In genomic region chr7:85749715-85750453, GRCh38 we compare ENCODE assay signal across 12 cellular contexts.
DNase-seq lines count a peak whose midpoint lies in the region; ATAC-seq and TF ChIP-seq lines count a peak whose summit lies in the region.
"Had no signal": no experiment of that assay in that cellular context is flagged by ENCODE, and none has a peak within 500 bp of the region (broad histone marks: within the 10 kb centered on the region; RNA-seq: fewer than 3 reads in every experiment).

No MANE protein-coding gene starts in this region.

- H3K4me3 ChIP-seq in RWPE2 (ENCODE audit: severe bottlenecking) (no peak overlapping the region), heart left ventricle (no peak overlapping the region)
- H3K4me3 ChIP-seq: thoracic aorta had no signal

- H3K4me3 Mint-ChIP-seq in stimulated activated naive B cell treated with anti-CD40 and anti-IgM and Interleukin-4, amounts not matched to agents 10 μg/mL and 1 μg/mL and 100 μg/mL, for 72 hours, result no peak overlapping the region
- H3K4me3 Mint-ChIP-seq: central memory CD8-positive, alpha-beta T cell; natural killer cell had no signal

- H3K36me3 ChIP-seq in RWPE2 (ENCODE audit: low read depth) (no peaks in the 10 kb centered on the region), heart left ventricle (no peaks in the 10 kb centered on the region)
- H3K36me3 ChIP-seq: thoracic aorta had no signal

- intact Hi-C loops in heart left ventricle (cut with DNase I), result loop anchor here in 1 of 10 donors (10.0 kb wide), 1 partner anchor 715 kb away; no protein-coding TSS in a partner anchor

- H3K4me1 ChIP-seq in RWPE2 (ENCODE audit: insufficient read depth, poor library complexity, severe bottlenecking) (no peaks in the 10 kb centered on the region), heart left ventricle (no peaks in the 10 kb centered on the region)

- DNase-seq in RWPE2 (ENCODE audit: low spot score), result no peak
- no peak for DNase-seq in stimulated activated naive B cell treated with anti-CD40 and anti-IgM and Interleukin-4, amounts not matched to agents 10 μg/mL and 1 μg/mL and 100 μg/mL, for 72 hours
- DNase-seq in NAMALWA (ENCODE audit: low spot score), result no peak
- no peak for DNase-seq in heart left ventricle
- no peak for DNase-seq in amygdala (lab: John Stamatoyannopoulos, UW)
- DNase-seq: activated T-cell treated with anti-CD3 and anti-CD28 coated beads, Interleukin-2, amount 50 U/mL, for 1 hour; natural killer cell; NCI-H1417 treated with DMSO at 0.1 percent for 48 hours had no signal

- H3K36me3 Mint-ChIP-seq in stimulated activated naive B cell treated with anti-CD40 and anti-IgM and Interleukin-4, amounts not matched to agents 10 μg/mL and 1 μg/mL and 100 μg/mL, for 72 hours, result no peaks in the 10 kb centered on the region

- no peak overlapping the region for H3K27ac ChIP-seq in RWPE2 (ENCODE audit: poor library complexity, severe bottlenecking)
- no peak overlapping the region for H3K27ac ChIP-seq in heart left ventricle
- H3K27ac ChIP-seq: thoracic aorta had no signal

- TF ChIP-seq CTCF in RWPE2 (IDR thresholded peaks at IDR 0.05; ENCODE audit: poor library complexity, severe bottlenecking) (no peak), heart left ventricle (IDR thresholded peaks at IDR 0.05) (no peak)

- no peak overlapping the region for H3K27ac Mint-ChIP-seq in stimulated activated naive B cell treated with anti-CD40 and anti-IgM and Interleukin-4, amounts not matched to agents 10 μg/mL and 1 μg/mL and 100 μg/mL, for 72 hours
- H3K27ac Mint-ChIP-seq: natural killer cell had no signal

- no peak for TF ChIP-seq POLR2A in heart left ventricle (IDR thresholded peaks at IDR 0.05)

- ATAC-seq in GM19463 (IDR thresholded peaks at IDR 0.05; ENCODE audit: unreplicated experiment), result peak; percentile 26
- peak; percentile 29 for ATAC-seq in HG02973 (IDR thresholded peaks at IDR 0.05; ENCODE audit: unreplicated experiment)
- ATAC-seq in RWPE2 (ENCODE audit: low read depth), result peak; percentile 46
- peak; percentile 33 to 39 for ATAC-seq in stimulated activated naive B cell treated with anti-CD40 and anti-IgM and Interleukin-4, amounts not matched to agents 10 μg/mL and 1 μg/mL and 100 μg/mL, for 72 hours (replicated peaks)
- no peak for ATAC-seq in heart left ventricle

- H3K27me3 ChIP-seq in RWPE2 (ENCODE audit: insufficient read depth, poor library complexity, severe bottlenecking) (no peaks in the 10 kb centered on the region), heart left ventricle (no peaks in the 10 kb centered on the region)

- H3K9me3 ChIP-seq in RWPE2 (ENCODE audit: severe bottlenecking), result peaks cover 2% of the 10 kb centered on the region
- peaks cover 0 to 26% (median 7%) of the 10 kb centered on the region in 12 donors for H3K9me3 ChIP-seq in heart left ventricle
- H3K9me3 ChIP-seq: thoracic aorta had no signal

- no peaks in the 10 kb centered on the region for H3K4me1 Mint-ChIP-seq in stimulated activated naive B cell treated with anti-CD40 and anti-IgM and Interleukin-4, amounts not matched to agents 10 μg/mL and 1 μg/mL and 100 μg/mL, for 72 hours
- H3K4me1 Mint-ChIP-seq: central memory CD8-positive, alpha-beta T cell; natural killer cell had no signal

- peaks cover 4 to 5% of the 10 kb centered on the region in 2 donors for H3K27me3 Mint-ChIP-seq in stimulated activated naive B cell treated with anti-CD40 and anti-IgM and Interleukin-4, amounts not matched to agents 10 μg/mL and 1 μg/mL and 100 μg/mL, for 72 hours
- H3K27me3 Mint-ChIP-seq: central memory CD8-positive, alpha-beta T cell had no signal

- H3K9me3 Mint-ChIP-seq in stimulated activated naive B cell treated with anti-CD40 and anti-IgM and Interleukin-4, amounts not matched to agents 10 μg/mL and 1 μg/mL and 100 μg/mL, for 72 hours, result peaks cover 5 to 6% of the 10 kb centered on the region in 2 donors

- WGBS in heart left ventricle, 4 donors, result 46 to 61% (median 48%) methylated on average over 10 to 13 of the region's 13 CpGs

Comparison
In these comparisons a context has a peak if more than half of its experiments do, and no peak if none do; other contexts are left out.
1. ATAC-seq: peak in GM19463 (single experiment), HG02973 (single experiment), RWPE2 (single experiment) and stimulated activated naive B cell treated with anti-CD40 and anti-IgM and Interleukin-4, amounts not matched to agents 10 μg/mL and 1 μg/mL and 100 μg/mL, for 72 hours (2 of 2); none in heart left ventricle (0 of 4).